Comparison of ENCODE assay signal across 17 cellular contexts in genomic region chr2:68294187-68294586, GRCh38. TPM values are rescaled to one million over a fixed set of nuclear protein-coding genes. Genes with fewer than 3 reads are reported as not detected.
"Had no signal": no experiment of that assay in that cellular context is flagged by ENCODE, and none has a peak within 500 bp of the region (broad histone marks: within the 10 kb centered on the region; RNA-seq: fewer than 3 reads in every experiment).

No MANE protein-coding gene starts in this region.

- H3K4me1 Mint-ChIP-seq: nephron progenitor cell had no signal

- H3K9me3 Mint-ChIP-seq: activated naive CD8-positive, alpha-beta T cell treated with anti-CD3 and anti-CD28 coated beads for 36 hours; activated T-cell treated with anti-CD3 and anti-CD28 coated beads, Interleukin-2, amount 50 U/mL, for 4 hours; nephron progenitor cell; stimulated activated effector memory CD8-positive, alpha-beta T cell treated with anti-CD3 and anti-CD28 coated beads, Interleukin-12 subunit alpha, Interleukin-12 subunit beta, amount 100 ng/mL, for 72 hours had no signal

- H3K27ac ChIP-seq: heart right ventricle, left ventricle myocardium inferior, pancreas, right atrium auricular region, tibial artery, vagina had no signal

- H3K36me3 ChIP-seq: pancreas, right atrium auricular region, tibial artery, vagina had no signal

- H3K9me3 ChIP-seq: heart right ventricle, left ventricle myocardium inferior, pancreas, right atrium auricular region, tibial artery, vagina had no signal

- H3K4me3 ChIP-seq: dorsolateral prefrontal cortex, heart right ventricle, left ventricle myocardium inferior, pancreas, right atrium auricular region, tibial artery, vagina had no signal

- H3K27ac Mint-ChIP-seq: activated naive CD8-positive, alpha-beta T cell treated with anti-CD3 and anti-CD28 coated beads for 36 hours; nephron progenitor cell; stimulated activated effector memory CD8-positive, alpha-beta T cell treated with anti-CD3 and anti-CD28 coated beads, Interleukin-12 subunit alpha, Interleukin-12 subunit beta, amount 100 ng/mL, for 72 hours had no signal

- H3K4me3 Mint-ChIP-seq: activated naive CD8-positive, alpha-beta T cell treated with anti-CD3 and anti-CD28 coated beads for 36 hours; activated T-cell treated with anti-CD3 and anti-CD28 coated beads, Interleukin-2, amount 50 U/mL, for 4 hours; nephron progenitor cell; stimulated activated effector memory CD8-positive, alpha-beta T cell treated with anti-CD3 and anti-CD28 coated beads, Interleukin-12 subunit alpha, Interleukin-12 subunit beta, amount 100 ng/mL, for 72 hours had no signal

- H3K36me3 Mint-ChIP-seq: activated naive CD8-positive, alpha-beta T cell treated with anti-CD3 and anti-CD28 coated beads for 36 hours; stimulated activated effector memory CD8-positive, alpha-beta T cell treated with anti-CD3 and anti-CD28 coated beads, Interleukin-12 subunit alpha, Interleukin-12 subunit beta, amount 100 ng/mL, for 72 hours had no signal

- ATAC-seq: activated T-cell treated with anti-CD3 and anti-CD28 coated beads, Interleukin-2, amount 50 U/mL, for 4 hours; heart right ventricle; pancreas; stimulated activated effector memory CD8-positive, alpha-beta T cell treated with anti-CD3 and anti-CD28 coated beads, Interleukin-12 subunit alpha, Interleukin-12 subunit beta, amount 100 ng/mL, for 72 hours had no signal

- H3K4me1 ChIP-seq: pancreas, tibial artery, vagina had no signal

- H3K27me3 ChIP-seq: dorsolateral prefrontal cortex, heart right ventricle, pancreas, right atrium auricular region, tibial artery, vagina had no signal

- DNase-seq: activated CD4-positive, alpha-beta T cell treated with anti-CD3 and anti-CD28 coated beads, Interleukin-2, amount 50 U/mL, for 48 hours; activated CD4-positive, CD25-positive, alpha-beta regulatory T cell treated with anti-CD3 and anti-CD28 coated beads, Interleukin-2, amount 50 U/mL, for 72 hours; activated gamma-delta T cell; activated naive CD8-positive, alpha-beta T cell treated with anti-CD3 and anti-CD28 coated beads for 36 hours; activated T-cell treated with anti-CD3 and anti-CD28 coated beads, Interleukin-2, amount 50 U/mL, for 4 hours; cerebellar nuclear complex; dorsolateral prefrontal cortex; heart right ventricle; islet precursor cell; left ventricle myocardium inferior; mesendoderm; nephron progenitor cell; pancreas; tibial artery had no signal

RNA-seq across cellular contexts. Expression of gene CNRIP1, which starts 25.6 kb away (rescaled TPM):
- total RNA-seq: activated naive CD8-positive, alpha-beta T cell treated with anti-CD3 and anti-CD28 coated beads for 36 hours had no signal
